ENCODE assay signal across 24 cellular contexts in the genomic region with DNA sequence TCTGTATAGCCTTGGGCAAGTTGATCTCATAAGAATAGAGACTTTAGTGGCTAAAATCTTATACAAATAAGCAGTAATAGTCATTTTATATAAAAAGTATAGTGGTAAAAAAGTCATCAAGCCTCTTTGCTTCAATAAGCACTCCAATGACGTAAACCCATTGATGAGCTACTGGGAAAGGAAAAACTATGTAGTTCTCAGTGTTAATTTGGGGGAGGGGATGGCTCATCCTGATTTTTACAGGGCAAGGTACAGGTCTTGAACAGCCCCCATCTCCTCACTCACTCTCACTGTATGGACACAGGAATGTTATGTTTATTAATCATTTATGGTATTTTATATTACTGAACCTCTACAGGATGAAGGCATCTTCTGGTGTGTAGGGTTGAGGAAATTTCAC. TPM values are rescaled to one million over a fixed set of nuclear protein-coding genes. Genes with fewer than 3 reads are reported as not detected.
DNase-seq lines count a peak whose midpoint lies in the region; ATAC-seq and TF ChIP-seq lines count a peak whose summit lies in the region.
"Had no signal": no experiment of that assay in that cellular context is flagged by ENCODE, and none has a peak within 500 bp of the region (broad histone marks: within the 10 kb centered on the region; RNA-seq: fewer than 3 reads in every experiment).

No MANE protein-coding gene starts in this region.

- H3K14ac ChIP-seq in mesenchymal stem cell (ENCODE audit: low read length in 2 of 2), result no peak overlapping the region

- no peak for DNase-seq in activated naive CD8-positive, alpha-beta T cell treated with anti-CD3 and anti-CD28 coated beads, Interleukin-2, amount 50 U/mL, for 24 hours
- no peak for DNase-seq in ascending aorta (ENCODE audit: low spot score in 2 of 2)
- DNase-seq in mesenchymal stem cell, result no peak
- DNase-seq in type B pancreatic cell (ENCODE audit: extremely low spot score, unreplicated experiment), result no peak
- no peak for DNase-seq in stimulated activated CD4-positive, alpha-beta T cell treated with anti-CD3 and anti-CD28 coated beads, Interleukin-4, amount 100 ng/mL, for 1 hour
- no peak for DNase-seq in cerebellar cortex (ENCODE audit: low spot score)
- DNase-seq: activated T-cell treated with anti-CD3 and anti-CD28 coated beads, Interleukin-2, amount 50 U/mL, for 1 hour; HFFc6; hypothalamus; left colon; NCI-H146; NCI-H226; NCI-H526 treated with DMSO at 0.1 percent for 48 hours; SHP77; spleen; stimulated activated CD4-positive, alpha-beta T cell treated with anti-CD3 and anti-CD28 coated beads, Interleukin-2, amount 100 ng/mL, for 24 hours; stimulated activated CD8-positive, alpha-beta memory T cell treated with anti-CD3 and anti-CD28 coated beads, Interleukin-4, amount 100 ng/mL, for 48 hours had no signal

- H3K9me3 ChIP-seq in ascending aorta (no peaks in the 10 kb centered on the region), mesenchymal stem cell (ENCODE audit: control insufficient read depth, low read length) (no peaks in the 10 kb centered on the region)
- H3K9me3 ChIP-seq: right atrium auricular region, spleen, thoracic aorta had no signal

- intact Hi-C loops in ascending aorta (cut with DNase I), result no loop called here

- H2AK5ac ChIP-seq in mesenchymal stem cell (ENCODE audit: low read length, severe bottlenecking), result no peak overlapping the region

- no peak overlapping the region for H2BK120ac ChIP-seq in mesenchymal stem cell (ENCODE audit: low read depth, low read length)

- no peak overlapping the region for H2BK15ac ChIP-seq in mesenchymal stem cell (ENCODE audit: low read depth, poor library complexity, severe bottlenecking)

- H3K4me1 ChIP-seq in ascending aorta, result peaks cover 6 to 31% of the 10 kb centered on the region in 2 donors
- H3K4me1 ChIP-seq in mesenchymal stem cell (ENCODE audit: control insufficient read depth, insufficient read depth, low read depth, low read length), result peaks cover 5% of the 10 kb centered on the region
- H3K4me1 ChIP-seq: neural progenitor cell had no signal

- no peak overlapping the region for H2AFZ ChIP-seq in mesenchymal stem cell (ENCODE audit: low read depth, low read length)
- H2AFZ ChIP-seq: neural progenitor cell had no signal

- no peak overlapping the region for H2BK12ac ChIP-seq in mesenchymal stem cell (ENCODE audit: low read length in 2 of 2)

- peaks cover 65% of the 10 kb centered on the region for H3K4me1 Mint-ChIP-seq in activated naive CD8-positive, alpha-beta T cell (ENCODE audit: low read depth)
- peaks cover 43% of the 10 kb centered on the region for H3K4me1 Mint-ChIP-seq in activated naive CD8-positive, alpha-beta T cell treated with anti-CD3 and anti-CD28 coated beads, Interleukin-2, amount 50 U/mL, for 24 hours
- H3K4me1 Mint-ChIP-seq in type B pancreatic cell (ENCODE audit: unreplicated experiment), result peaks cover 14% of the 10 kb centered on the region

- peak overlapping the region; percentile 59 for H3K27ac Mint-ChIP-seq in activated naive CD8-positive, alpha-beta T cell
- H3K27ac Mint-ChIP-seq in activated naive CD8-positive, alpha-beta T cell treated with anti-CD3 and anti-CD28 coated beads, Interleukin-2, amount 50 U/mL, for 24 hours, result no peak overlapping the region
- peak overlapping the region; percentile 93 for H3K27ac Mint-ChIP-seq in type B pancreatic cell
- H3K27ac Mint-ChIP-seq: HFFc6, neural progenitor cell had no signal

- no peak overlapping the region for H2BK5ac ChIP-seq in mesenchymal stem cell (ENCODE audit: low read depth, low read length, poor library complexity, severe bottlenecking)

- no peak overlapping the region for H3K4me3 Mint-ChIP-seq in activated naive CD8-positive, alpha-beta T cell
- H3K4me3 Mint-ChIP-seq in activated naive CD8-positive, alpha-beta T cell treated with anti-CD3 and anti-CD28 coated beads, Interleukin-2, amount 50 U/mL, for 24 hours, result no peak overlapping the region
- H3K4me3 Mint-ChIP-seq in type B pancreatic cell, result no peak overlapping the region
- H3K4me3 Mint-ChIP-seq: HFFc6, neural progenitor cell had no signal

- no peak overlapping the region for H3K4me2 ChIP-seq in mesenchymal stem cell (ENCODE audit: low read length, poor library complexity, severe bottlenecking)
- H3K4me2 ChIP-seq: neural progenitor cell had no signal

- no peak overlapping the region for H3K4me3 ChIP-seq in ascending aorta
- no peak overlapping the region for H3K4me3 ChIP-seq in mesenchymal stem cell (ENCODE audit: insufficient read depth in 1 of 2, low read depth in 1 of 2, low read length in 2 of 2)
- H3K4me3 ChIP-seq: neural progenitor cell, right atrium auricular region, spleen, thoracic aorta had no signal

- 67% methylated on average over 1 of the region's 1 CpG for WGBS in mesenchymal stem cell

- no peak overlapping the region for H3K18ac ChIP-seq in mesenchymal stem cell (ENCODE audit: low read depth in 1 of 2, low read length in 2 of 2)

- H4K8ac ChIP-seq in mesenchymal stem cell (ENCODE audit: low read length), result no peak overlapping the region

- TF ChIP-seq CTCF in ascending aorta (IDR thresholded peaks at IDR 0.05) (no peak), type B pancreatic cell (conservative IDR thresholded peaks at IDR 0.05) (no peak)

- no peak overlapping the region for H3K23ac ChIP-seq in mesenchymal stem cell (ENCODE audit: low read length in 2 of 2)

- H3K27me3 ChIP-seq in ascending aorta (no peaks in the 10 kb centered on the region), mesenchymal stem cell (ENCODE audit: control insufficient read depth in 1 of 2, insufficient read depth in 1 of 2, low read length in 2 of 2) (no peaks in the 10 kb centered on the region)
- H3K27me3 ChIP-seq: neural progenitor cell, right atrium auricular region, spleen had no signal

- H3K36me3 ChIP-seq in ascending aorta, result no peaks in the 10 kb centered on the region
- no peaks in the 10 kb centered on the region for H3K36me3 ChIP-seq in mesenchymal stem cell (ENCODE audit: control insufficient read depth in 1 of 2, insufficient read depth in 2 of 2, low read depth in 1 of 2, low read length in 2 of 2)
- H3K36me3 ChIP-seq: neural progenitor cell, right atrium auricular region, spleen, thoracic aorta had no signal

- H3K9me3 Mint-ChIP-seq in activated naive CD8-positive, alpha-beta T cell (ENCODE audit: low read depth), result no peaks in the 10 kb centered on the region
- H3K9me3 Mint-ChIP-seq in activated naive CD8-positive, alpha-beta T cell treated with anti-CD3 and anti-CD28 coated beads, Interleukin-2, amount 50 U/mL, for 24 hours, result no peaks in the 10 kb centered on the region
- H3K9me3 Mint-ChIP-seq in type B pancreatic cell, result peaks cover 7% of the 10 kb centered on the region
- H3K9me3 Mint-ChIP-seq: HFFc6; neural progenitor cell; stimulated activated naive CD8-positive, alpha-beta T cell treated with anti-CD3 and anti-CD28 coated beads, Interleukin-15, Interleukin-2, amounts not matched to agents 100 ng/mL and 50 ng/mL, for 24 hours had no signal

- H3K4ac ChIP-seq in mesenchymal stem cell (ENCODE audit: low read depth in 1 of 2, low read length in 2 of 2), result no peak overlapping the region

- peaks cover 3% of the 10 kb centered on the region for H3K36me3 Mint-ChIP-seq in activated naive CD8-positive, alpha-beta T cell
- H3K36me3 Mint-ChIP-seq in activated naive CD8-positive, alpha-beta T cell treated with anti-CD3 and anti-CD28 coated beads, Interleukin-2, amount 50 U/mL, for 24 hours (ENCODE audit: low read depth), result no peaks in the 10 kb centered on the region
- peaks cover 4% of the 10 kb centered on the region for H3K36me3 Mint-ChIP-seq in type B pancreatic cell
- H3K36me3 Mint-ChIP-seq: neural progenitor cell had no signal

- no peaks in the 10 kb centered on the region for H3K27me3 Mint-ChIP-seq in activated naive CD8-positive, alpha-beta T cell
- no peaks in the 10 kb centered on the region for H3K27me3 Mint-ChIP-seq in activated naive CD8-positive, alpha-beta T cell treated with anti-CD3 and anti-CD28 coated beads, Interleukin-2, amount 50 U/mL, for 24 hours
- no peaks in the 10 kb centered on the region for H3K27me3 Mint-ChIP-seq in type B pancreatic cell

- peak overlapping the region; percentile 36 to 60 for H3K27ac ChIP-seq in ascending aorta
- H3K27ac ChIP-seq in mesenchymal stem cell (ENCODE audit: low read length, poor library complexity, severe bottlenecking), result peak overlapping the region; percentile 93
- H3K27ac ChIP-seq: neural progenitor cell, right atrium auricular region had no signal

- H3K9ac ChIP-seq in mesenchymal stem cell (ENCODE audit: low read length), result no peak overlapping the region
- H3K9ac ChIP-seq: neural progenitor cell had no signal

- ATAC-seq in activated naive CD8-positive, alpha-beta T cell treated with anti-CD3 and anti-CD28 coated beads, Interleukin-2, amount 50 U/mL, for 24 hours, result no peak
- no peak for ATAC-seq in HG03460 (IDR thresholded peaks at IDR 0.05; ENCODE audit: unreplicated experiment)
- ATAC-seq: Panc1 had no signal

- H3K79me1 ChIP-seq in mesenchymal stem cell (replicated peaks; ENCODE audit: low read length, poor library complexity, severe bottlenecking), result no peaks in the 10 kb centered on the region

- no peak overlapping the region for H4K91ac ChIP-seq in mesenchymal stem cell (ENCODE audit: low read length)

RNA-seq across cellular contexts. Expression of a gene that starts 38.1 kb away (rescaled TPM):
- total RNA-seq in ascending aorta, result 73.1 TPM
- 11.8 TPM for polyA plus RNA-seq in mesenchymal stem cell (2013, experiment 1 of 2)
- 12.3 TPM for polyA plus RNA-seq in mesenchymal stem cell (2013, experiment 2 of 2)
- 60.0 and 292 TPM in 2 replicates for total RNA-seq in type B pancreatic cell (ENCODE audit: low replicate concordance)
